Comparison of ENCODE assay signal across 9 cellular contexts in the genomic region with DNA sequence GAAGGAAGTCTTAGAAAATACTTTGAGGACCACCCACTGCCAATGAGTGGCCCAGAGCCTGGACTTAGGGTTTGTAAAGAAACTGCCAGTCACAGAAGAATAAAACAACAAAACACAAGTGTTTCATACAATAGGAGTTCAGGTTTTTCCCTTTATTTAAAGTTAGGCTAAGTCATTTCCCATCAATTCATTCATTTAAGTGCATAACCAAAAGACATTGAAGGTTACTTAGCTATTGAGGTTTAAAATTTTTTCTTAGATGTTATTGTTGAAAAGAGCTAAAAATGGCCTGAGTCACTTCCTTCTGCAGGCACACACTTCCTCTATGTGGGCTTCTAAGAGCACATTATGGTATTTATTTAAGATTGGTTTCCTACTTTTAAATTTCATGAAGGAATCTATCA. TPM values are rescaled to one million over a fixed set of nuclear protein-coding genes. Genes with fewer than 3 reads are reported as not detected.
DNase-seq lines count a peak whose midpoint lies in the region; ATAC-seq and TF ChIP-seq lines count a peak whose summit lies in the region.
"Had no signal": no experiment of that assay in that cellular context is flagged by ENCODE, and none has a peak within 500 bp of the region (broad histone marks: within the 10 kb centered on the region; RNA-seq: fewer than 3 reads in every experiment).

No MANE protein-coding gene starts in this region.

- peaks cover 6% of the 10 kb centered on the region; the same call in 1 of the 2 replicates for H3F3A ChIP-seq in GM23248 (ENCODE audit: insufficient read depth)

- no peak overlapping the region for H3K4ac ChIP-seq in neuronal stem cell (ENCODE audit: low read length)

- H3K4me3 ChIP-seq in GM23248, result no peak overlapping the region
- H3K4me3 ChIP-seq in cardiac fibroblast (replicated peaks in 1 of 2; ENCODE audit: low read depth in 2 of 2, low read length in 2 of 2), result no peak overlapping the region
- no peak overlapping the region for H3K4me3 ChIP-seq in neuronal stem cell (ENCODE audit: low read length in 2 of 2)

- H3K27me3 ChIP-seq in GM23248 (replicated peaks; ENCODE audit: insufficient read depth) (no peaks in the 10 kb centered on the region), neuronal stem cell (ENCODE audit: control insufficient read depth in 3 of 3, insufficient read depth in 3 of 3, low read depth in 1 of 3, low read length in 3 of 3) (no peaks in the 10 kb centered on the region)

- H3K18ac ChIP-seq in neuronal stem cell (ENCODE audit: low read length), result no peak overlapping the region

- no peak overlapping the region for H4K8ac ChIP-seq in neuronal stem cell (ENCODE audit: low read depth, low read length)

- ATAC-seq in GM18867 (IDR thresholded peaks at IDR 0.05; ENCODE audit: unreplicated experiment), result no peak
- ATAC-seq in sciatic nerve, result no peak

- no peaks in the 10 kb centered on the region for H3K79me2 ChIP-seq in GM23248 (ENCODE audit: insufficient read depth)

- H3K27ac ChIP-seq in GM23248, result no peak overlapping the region
- no peak overlapping the region for H3K27ac ChIP-seq in neuronal stem cell (replicated peaks; ENCODE audit: low read length)

- in situ Hi-C loops in GM23248 (cut with MboI), result no loop called here

- H3K9ac ChIP-seq in GM23248 (no peak overlapping the region), neuronal stem cell (ENCODE audit: low read depth, low read length, poor library complexity) (no peak overlapping the region)

- H3K14ac ChIP-seq in neuronal stem cell (ENCODE audit: low read length), result no peak overlapping the region

- H3K4me2 ChIP-seq in GM23248 (ENCODE audit: unreplicated experiment) (peak overlapping the region; percentile 54), neuronal stem cell (ENCODE audit: insufficient read depth, low read length, poor library complexity, severe bottlenecking) (no peak overlapping the region)

- H3K4me1 ChIP-seq in GM23248 (ENCODE audit: insufficient read depth) (peaks cover 10% of the 10 kb centered on the region), neuronal stem cell (ENCODE audit: control insufficient read depth in 2 of 2, insufficient read depth in 1 of 2, low read depth in 1 of 2, low read length in 2 of 2) (peaks cover 3 to 7% of the 10 kb centered on the region in 2 donors)

- H2BK12ac ChIP-seq in neuronal stem cell (ENCODE audit: low read length), result no peak overlapping the region

- H3K9me2 ChIP-seq in GM23248 (ENCODE audit: insufficient read depth), result no peaks in the 10 kb centered on the region

- no peaks in the 10 kb centered on the region for H3K79me1 ChIP-seq in neuronal stem cell (ENCODE audit: low read depth, low read length)

- H2BK15ac ChIP-seq in neuronal stem cell (ENCODE audit: low read length), result no peak overlapping the region

- H2AK5ac ChIP-seq in neuronal stem cell (ENCODE audit: low read depth, low read length), result no peak overlapping the region

- no peaks in the 10 kb centered on the region for H4K20me1 ChIP-seq in GM23248 (ENCODE audit: insufficient read depth)

- peak overlapping the region; percentile 72 for H2AFZ ChIP-seq in GM23248
- H2AFZ ChIP-seq in neuronal stem cell (ENCODE audit: low read length), result peak overlapping the region; percentile 1

- intact Hi-C loops in sciatic nerve (cut with DNase I), result no loop called here

- DNase-seq in GM23248, result peak; percentile 48
- peak; percentile 61 for DNase-seq in NOMO-1 treated with dmso at 0.1 percent for 144 hours (lab: John Stamatoyannopoulos, UW; ENCODE audit: unreplicated experiment)
- peak; percentile 53 to 66 for DNase-seq in cardiac fibroblast (ENCODE audit: low read depth in 2 of 2)
- peak; percentile 21 for DNase-seq in neuronal stem cell (ENCODE audit: low spot score)
- no peak for DNase-seq in 8988T
- DNase-seq in NCI-H187 treated with DMSO at 0.1 percent for 48 hours (lab: John Stamatoyannopoulos, UW), result no peak
- DNase-seq in sciatic nerve (ENCODE audit: low spot score), result no peak
- DNase-seq: islet precursor cell had no signal

- no peak overlapping the region for H2BK120ac ChIP-seq in neuronal stem cell (ENCODE audit: low read depth, low read length)

- H3K23ac ChIP-seq in neuronal stem cell (ENCODE audit: low read depth, low read length, poor library complexity), result no peak overlapping the region

- TF ChIP-seq CTCF in cardiac fibroblast (IDR thresholded peaks at IDR 0.05; ENCODE audit: low read depth, low read length), result no peak

- H3K9me3 ChIP-seq in GM23248 (ENCODE audit: low read depth) (no peaks in the 10 kb centered on the region), neuronal stem cell (replicated peaks in 1 of 2; ENCODE audit: control insufficient read depth in 2 of 2, insufficient read depth in 1 of 2, low read depth in 1 of 2, low read length in 2 of 2) (peaks cover 0 to 2% of the 10 kb centered on the region in 2 donors)

- no peak overlapping the region for H4K91ac ChIP-seq in neuronal stem cell (ENCODE audit: low read depth, low read length, poor library complexity)

- no peak overlapping the region for H2BK5ac ChIP-seq in neuronal stem cell (ENCODE audit: low read length)

- H3K36me3 ChIP-seq in GM23248 (ENCODE audit: low read depth) (no peaks in the 10 kb centered on the region), neuronal stem cell (replicated peaks in 1 of 2; ENCODE audit: control insufficient read depth in 2 of 2, insufficient read depth in 2 of 2, low read length in 2 of 2) (no peaks in the 10 kb centered on the region)

RNA-seq across cellular contexts. Expression of gene ARMC2, which starts 54.2 kb away (rescaled TPM):
- total RNA-seq in GM23248 (2014; rRNA removed; shearing (Covaris generic)), result 0.97 and 1.4 TPM in 2 replicates
- polyA plus RNA-seq in GM23248 (2016; fragmentation: Nextera tagmentation; extraction: Ambion mirVana), result 2.5 and 4.4 TPM in 2 replicates
- polyA plus RNA-seq in neuronal stem cell (2013, experiment 1 of 2), result 5.5 TPM
- polyA plus RNA-seq in neuronal stem cell (2013, experiment 2 of 2), result 6.1 TPM
- total RNA-seq in sciatic nerve, result 17.2 TPM

Comparison
In these comparisons a context has a peak if more than half of its experiments do, and no peak if none do; other contexts are left out.
1. DNase-seq: peak in GM23248 (single experiment), NOMO-1 treated with dmso at 0.1 percent for 144 hours (single experiment), cardiac fibroblast (2 of 2) and neuronal stem cell (single experiment); none in 8988T (single experiment), NCI-H187 treated with DMSO at 0.1 percent for 48 hours (single experiment) and sciatic nerve (single experiment).